18 cellular contexts compared by ENCODE assay signal in genomic region chr14:61222388-61222787, GRCh38.
"Had no signal": no experiment of that assay in that cellular context is flagged by ENCODE, and none has a peak within 500 bp of the region (broad histone marks: within the 10 kb centered on the region; RNA-seq: fewer than 3 reads in every experiment).

No MANE protein-coding gene starts in this region.

- H3K36me3 ChIP-seq: gastroesophageal sphincter, spleen, upper lobe of left lung had no signal

- ATAC-seq: activated CD8-positive, alpha-beta memory T cell treated with anti-CD3 and anti-CD28 coated beads, Interleukin-2, amount 10 ng/mL, durations not matched to agents 7 days and 5 days; activated naive CD4-positive, alpha-beta T cell treated with anti-CD3 and anti-CD28 coated beads, Interleukin-2, amount 50 U/mL, for 72 hours; esophagus mucosa; gastroesophageal sphincter; stimulated activated memory B cell treated with anti-CD40 and anti-IgM and Interleukin-4, amounts not matched to agents 10 μg/mL and 1 μg/mL and 100 μg/mL, for 72 hours had no signal

- H3K27ac ChIP-seq: gastroesophageal sphincter, spleen, upper lobe of left lung had no signal

- H3K9me3 Mint-ChIP-seq: activated naive CD4-positive, alpha-beta T cell treated with anti-CD3 and anti-CD28 coated beads, Interleukin-2, amount 50 U/mL, for 72 hours; activated T-cell treated with anti-CD3 and anti-CD28 coated beads, Interleukin-2, amount 50 U/mL, for 24 hours; brain; endodermal cell; stimulated activated memory B cell treated with anti-CD40 and anti-IgM and Interleukin-4, amounts not matched to agents 10 μg/mL and 1 μg/mL and 100 μg/mL, for 72 hours had no signal

- H3K4me3 ChIP-seq: gastroesophageal sphincter, spleen, upper lobe of left lung had no signal

- H3K27me3 ChIP-seq: gastroesophageal sphincter, upper lobe of left lung had no signal

- H3K27ac Mint-ChIP-seq: activated CD8-positive, alpha-beta memory T cell treated with anti-CD3 and anti-CD28 coated beads, Interleukin-2, amount 10 ng/mL, durations not matched to agents 7 days and 5 days; activated naive CD4-positive, alpha-beta T cell treated with anti-CD3 and anti-CD28 coated beads, Interleukin-2, amount 50 U/mL, for 72 hours; activated T-cell treated with anti-CD3 and anti-CD28 coated beads, Interleukin-2, amount 50 U/mL, for 24 hours; endodermal cell; stimulated activated memory B cell treated with anti-CD40 and anti-IgM and Interleukin-4, amounts not matched to agents 10 μg/mL and 1 μg/mL and 100 μg/mL, for 72 hours had no signal

- H3K9me3 ChIP-seq: gastroesophageal sphincter, spleen, upper lobe of left lung had no signal

- DNase-seq: activated CD4-positive, alpha-beta T cell treated with anti-CD3 and anti-CD28 coated beads, Interleukin-2, amount 50 U/mL, for 48 hours; activated CD4-positive, CD25-positive, alpha-beta regulatory T cell treated with anti-CD3 and anti-CD28 coated beads, Interleukin-2, amount 50 U/mL, for 72 hours; activated CD8-positive, alpha-beta memory T cell treated with anti-CD3 and anti-CD28 coated beads, Interleukin-2, amount 10 ng/mL, durations not matched to agents 7 days and 5 days; activated effector memory CD4-positive, alpha-beta T cell treated with Interleukin-2 at 50 U/mL for 16 hours; activated T-cell treated with anti-CD3 and anti-CD28 coated beads, Interleukin-2, amount 50 U/mL, for 24 hours; amygdala; cerebellar nuclear complex; endodermal cell; hippocampal formation; spleen; stimulated activated CD4-positive, alpha-beta T cell treated with anti-CD3 and anti-CD28 coated beads, Interleukin-1b, Interleukin-23, amount 100 ng/mL, for 48 hours; substantia nigra; upper lobe of left lung had no signal

- H3K4me3 Mint-ChIP-seq: activated CD8-positive, alpha-beta memory T cell treated with anti-CD3 and anti-CD28 coated beads, Interleukin-2, amount 10 ng/mL, durations not matched to agents 7 days and 5 days; activated T-cell treated with anti-CD3 and anti-CD28 coated beads, Interleukin-2, amount 50 U/mL, for 24 hours; endodermal cell; stimulated activated memory B cell treated with anti-CD40 and anti-IgM and Interleukin-4, amounts not matched to agents 10 μg/mL and 1 μg/mL and 100 μg/mL, for 72 hours had no signal

- H3K36me3 Mint-ChIP-seq: activated CD8-positive, alpha-beta memory T cell treated with anti-CD3 and anti-CD28 coated beads, Interleukin-2, amount 10 ng/mL, durations not matched to agents 7 days and 5 days; activated naive CD4-positive, alpha-beta T cell treated with anti-CD3 and anti-CD28 coated beads, Interleukin-2, amount 50 U/mL, for 72 hours; brain; stimulated activated memory B cell treated with anti-CD40 and anti-IgM and Interleukin-4, amounts not matched to agents 10 μg/mL and 1 μg/mL and 100 μg/mL, for 72 hours had no signal

- H3K4me1 ChIP-seq: spleen, upper lobe of left lung had no signal

- H3K4me1 Mint-ChIP-seq: stimulated activated memory B cell treated with anti-CD40 and anti-IgM and Interleukin-4, amounts not matched to agents 10 μg/mL and 1 μg/mL and 100 μg/mL, for 72 hours had no signal
